ENCODE assay signal across 8 cellular contexts in genomic region chr4:163167333-163167626, GRCh38. TPM values are rescaled to one million over a fixed set of nuclear protein-coding genes. Genes with fewer than 3 reads are reported as not detected.
A peak's percentile ranks its signal among the peaks of the same experiment; 100 is the strongest.
DNase-seq lines count a peak whose midpoint lies in the region; ATAC-seq, FAIRE-seq and TF ChIP-seq lines count a peak whose summit lies in the region.

No MANE protein-coding gene starts in this region.

- peaks cover 3% of the 10 kb centered on the region; the same call in 1 of the 3 replicates for H3K4me1 ChIP-seq in A549
- peaks cover 31% of the 10 kb centered on the region for H3K4me1 ChIP-seq in HUES64 (ENCODE audit: insufficient read depth, low read length)
- H3K4me1 ChIP-seq in mononuclear cell (ENCODE audit: insufficient read depth, low read length), result peaks cover 14% of the 10 kb centered on the region

- CTCF ChIA-PET in A549 (lab: Yijun Ruan, JAX), result no interaction called here

- POLR2A ChIA-PET in A549 (lab: Yijun Ruan, JAX), result no interaction called here

- peak in 1 of 2 experiments; percentile 34 for DNase-seq in A549 (ENCODE audit: low read depth in 1 of 2, low spot score in 1 of 2)
- peak; percentile 21 for DNase-seq in cerebellar cortex (ENCODE audit: low spot score)
- DNase-seq in HUDEP-2 (lab: John Stamatoyannopoulos, UW; ENCODE audit: unreplicated experiment in 76 of 76), result no peak
- DNase-seq in DMS153 (lab: John Stamatoyannopoulos, UW), result no peak

- FAIRE-seq in A549 (lab: Jason Lieb, UNC), result no peak

- H3K4me3 ChIP-seq in A549 (peak overlapping the region; percentile 75), HUES64 (ENCODE audit: low read length) (peak overlapping the region; percentile 85), mononuclear cell (ENCODE audit: low read length) (peak overlapping the region; percentile 66)

- H3K9ac ChIP-seq in HUES64 (ENCODE audit: low read depth, low read length), result peak overlapping the region; percentile 93

- TF ChIP-seq EP300 in A549 (IDR thresholded peaks at IDR 0.05), result no peak

- no peak for TF ChIP-seq RAD21 in A549 (conservative IDR thresholded peaks at IDR 0.05 in 1 of 2, IDR thresholded peaks at IDR 0.05 in 1 of 2)

- H3K27ac ChIP-seq in A549, result peak overlapping the region; percentile 86 to 94
- H3K27ac ChIP-seq in HUES64 (ENCODE audit: low read depth, low read length), result no peak overlapping the region

- H3K36me3 ChIP-seq in HUES64 (ENCODE audit: insufficient read depth, low read length), result peaks cover 19% of the 10 kb centered on the region

- H3K4me2 ChIP-seq in A549, result peak overlapping the region; percentile 61

- no peaks in the 10 kb centered on the region for H3K27me3 ChIP-seq in HUES64 (ENCODE audit: insufficient read depth, low read length)
- no peaks in the 10 kb centered on the region for H3K27me3 ChIP-seq in mononuclear cell (ENCODE audit: insufficient read depth, low read length)

- 73% methylated on average over 5 of the region's 5 CpGs for WGBS in A549 (ENCODE audit: missing lambda C conversion rate)
- WGBS in HUES64, result 92% methylated on average over 5 of the region's 5 CpGs

- TF ChIP-seq CTCF in A549 (IDR thresholded peaks at IDR 0.05), result no peak

- TF ChIP-seq POLR2A in A549 (IDR thresholded peaks at IDR 0.05; ENCODE audit: low read length), result no peak

- ATAC-seq in A549, result no peak
- no peak for ATAC-seq in HG02798 (IDR thresholded peaks at IDR 0.05; ENCODE audit: poor library complexity, unreplicated experiment)
- ATAC-seq in HG03457 (IDR thresholded peaks at IDR 0.05; ENCODE audit: unreplicated experiment), result no peak

- H3K9me3 ChIP-seq in A549, result no peaks in the 10 kb centered on the region
- no peaks in the 10 kb centered on the region for H3K9me3 ChIP-seq in HUES64 (ENCODE audit: insufficient read depth, low read depth, low read length)
- H3K9me3 ChIP-seq in mononuclear cell (ENCODE audit: low read depth, low read length), result no peaks in the 10 kb centered on the region

TF ChIP-seq in A549, 52 proteins besides CTCF, POLR2A, EP300 and RAD21:
- TF ChIP-seq EHMT2 (IDR thresholded peaks at IDR 0.05; ENCODE audit: low read depth), result 0 out of 2 replicates have a peak, but pooled peaks have one; percentile 26
- TF ChIP-seq HES2 (IDR thresholded peaks at IDR 0.05), result no peak
- TF ChIP-seq TFCP2L1 (CRISPR knock-in tag; IDR thresholded peaks at IDR 0.05), result no peak
- no peak for TF ChIP-seq JUN (IDR thresholded peaks at IDR 0.05)
- peak; percentile 32; the same call in 1 of the 2 replicates for TF ChIP-seq PHF8 (IDR thresholded peaks at IDR 0.05; ENCODE audit: borderline replicate concordance, low read depth)

RNA-seq across cellular contexts. Expression of gene NAF1, which starts 0.6 kb away (rescaled TPM):
- polyA plus RNA-seq in A549 (2011; rRNA removed) (13.2 and 18.7 TPM in 2 replicates), A549 (2017; fragmentation: RNase III; extraction: RNeasy Plus Mini Kit Qiagen cat#74134 plus additional on column Dnase treatment) (13.0 to 13.7 TPM (median 13.6 TPM) in 3 replicates)
- polyA plus RNA-seq in A549 (2012; cell fraction: cytosol; rRNA removed), result 7.9 and 10.3 TPM in 2 replicates
- 8.5 and 9.5 TPM in 2 replicates for polyA plus RNA-seq in A549 (2012; cell fraction: nucleus; rRNA removed)
- polyA minus RNA-seq in A549 (2011; rRNA and poly(A)+ RNA removed), result 6.7 and 9.9 TPM in 2 replicates
- 24.7 TPM for polyA plus RNA-seq in HUES64 (2013, experiment 1 of 2)
- 25.0 TPM for polyA plus RNA-seq in HUES64 (2013, experiment 2 of 2)
- 43.7 TPM for total RNA-seq in mononuclear cell
